ENCODE assay signal across 9 cellular contexts in the genomic region with DNA sequence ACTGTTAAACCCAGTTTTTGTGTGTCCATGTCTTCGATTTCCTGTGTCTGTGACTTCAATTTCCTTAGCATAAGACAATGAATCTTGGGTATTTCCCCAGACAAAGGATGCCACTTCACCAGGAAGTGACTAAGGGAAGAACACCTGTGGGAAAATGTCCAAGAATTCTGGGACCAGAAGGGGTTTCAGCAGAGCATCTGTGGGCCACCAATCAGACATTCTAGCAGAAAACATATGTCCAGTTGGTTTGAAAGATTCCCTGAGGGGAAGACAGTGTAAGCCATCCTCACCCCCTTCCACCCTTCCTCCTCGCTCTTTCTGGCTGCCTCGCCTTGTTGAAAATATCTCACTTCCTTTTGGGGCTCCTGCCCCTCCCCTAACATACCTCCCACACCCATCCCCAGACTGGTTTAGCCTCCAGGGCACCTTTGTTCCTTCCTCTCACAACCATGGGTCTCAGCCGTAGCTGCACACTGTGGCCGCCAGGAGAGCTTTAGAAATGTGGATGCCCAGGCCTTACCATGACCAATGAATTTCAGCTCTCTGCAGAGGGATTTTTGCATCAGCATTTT. TPM values are rescaled to one million over a fixed set of nuclear protein-coding genes. Genes with fewer than 3 reads are reported as not detected.
A peak's percentile ranks its signal among the peaks of the same experiment; 100 is the strongest.
DNase-seq lines count a peak whose midpoint lies in the region; ATAC-seq and TF ChIP-seq lines count a peak whose summit lies in the region.
"Had no signal": no experiment of that assay in that cellular context is flagged by ENCODE, and none has a peak within 500 bp of the region (broad histone marks: within the 10 kb centered on the region; RNA-seq: fewer than 3 reads in every experiment).

No MANE protein-coding gene starts in this region.

- H3K79me2 ChIP-seq in Loucy (ENCODE audit: insufficient read depth, low read length), result no peaks in the 10 kb centered on the region

- TF ChIP-seq CTCF in Loucy (conservative IDR thresholded peaks at IDR 0.05; ENCODE audit: low read length) (no peak), prostate gland (IDR thresholded peaks at IDR 0.05) (peak in 1 of 4 experiments; percentile 56), gastrocnemius medialis (IDR thresholded peaks at IDR 0.05 in 4 of 5, conservative IDR thresholded peaks at IDR 0.05 in 1 of 5) (no peak)

- H4K20me1 ChIP-seq in Loucy (ENCODE audit: insufficient read depth, low read length, poor library complexity, severe bottlenecking), result no peaks in the 10 kb centered on the region

- TF ChIP-seq POLR2A in prostate gland (IDR thresholded peaks at IDR 0.05) (no peak), gastrocnemius medialis (IDR thresholded peaks at IDR 0.05) (no peak)

- ATAC-seq in GM19468 (IDR thresholded peaks at IDR 0.05; ENCODE audit: extremely low read depth, unreplicated experiment) (peak; percentile 71), gastrocnemius medialis (no peak)
- peak; percentile 80 to 88 for ATAC-seq in activated T-cell treated with anti-CD3 and anti-CD28 coated beads, Interleukin-2, amount 50 U/mL, for 72 hours (replicated peaks in 1 of 2)

- no peaks in the 10 kb centered on the region for H3K27me3 Mint-ChIP-seq in CD8-positive, alpha-beta memory T cell
- no peaks in the 10 kb centered on the region for H3K27me3 Mint-ChIP-seq in activated T-cell treated with anti-CD3 and anti-CD28 coated beads, Interleukin-2, amount 50 U/mL, for 72 hours (ENCODE audit: low read depth)

- no peak overlapping the region for H3K27ac ChIP-seq in CD8-positive, alpha-beta memory T cell (ENCODE audit: low read depth, low read length)
- H3K27ac ChIP-seq in prostate gland, result peak overlapping the region; percentile 50 to 86
- H3K27ac ChIP-seq in gastrocnemius medialis, result no peak overlapping the region
- H3K27ac ChIP-seq: cardiac muscle cell had no signal

- peaks cover 36% of the 10 kb centered on the region for H3K4me1 ChIP-seq in CD8-positive, alpha-beta memory T cell (ENCODE audit: insufficient read depth, low read length)
- H3K4me1 ChIP-seq in Loucy (ENCODE audit: insufficient read depth, low read length, poor library complexity, severe bottlenecking) (peaks cover 55% of the 10 kb centered on the region), prostate gland (replicated peaks) (peaks cover 20% of the 10 kb centered on the region), gastrocnemius medialis (peaks cover 5 to 14% of the 10 kb centered on the region in 2 donors)

- POLR2A ChIA-PET in CD8-positive, alpha-beta memory T cell (lab: Charles Lee), result no interaction called here

- peak overlapping the region; percentile 43 for H3K9ac ChIP-seq in Loucy (ENCODE audit: low read depth, low read length, poor library complexity, severe bottlenecking)

- H3K4me3 ChIP-seq in CD8-positive, alpha-beta memory T cell (ENCODE audit: low read length), result peak overlapping the region; percentile 2
- H3K4me3 ChIP-seq in Loucy (ENCODE audit: low read length, poor library complexity, severe bottlenecking) (peak overlapping the region; percentile 19), prostate gland (no peak overlapping the region), gastrocnemius medialis (no peak overlapping the region)
- H3K4me3 ChIP-seq: cardiac muscle cell had no signal

- H3K9me3 ChIP-seq in CD8-positive, alpha-beta memory T cell (ENCODE audit: low read length), result no peaks in the 10 kb centered on the region
- H3K9me3 ChIP-seq in Loucy (ENCODE audit: insufficient read depth, low read depth, low read length) (no peaks in the 10 kb centered on the region), prostate gland (no peaks in the 10 kb centered on the region), gastrocnemius medialis (no peaks in the 10 kb centered on the region)

- peak in 1 of 5 donors; percentile 44 for DNase-seq in CD8-positive, alpha-beta memory T cell
- peak; percentile 27 to 33 for DNase-seq in activated T-cell treated with anti-CD3 and anti-CD28 coated beads, Interleukin-2, amount 50 U/mL, for 72 hours
- DNase-seq in prostate gland (ENCODE audit: low spot score) (no peak), NCI-H2227 (lab: John Stamatoyannopoulos, UW; ENCODE audit: unreplicated experiment) (no peak), gastrocnemius medialis (no peak), NCI-H1694 (lab: John Stamatoyannopoulos, UW) (no peak)

- CTCF ChIA-PET in CD8-positive, alpha-beta memory T cell (lab: Charles Lee), result interaction anchor here (1.1 to 1.2 kb wide), 2 partner anchors 26 to 62 kb away, joined by 3 to 4 read pairs; partner anchors contain the start of gene IFNAR1

- H3K36me3 Mint-ChIP-seq in CD8-positive, alpha-beta memory T cell, result peaks cover 0 to 26% (median 8%) of the 10 kb centered on the region in 3 donors
- peaks cover 0 to 2% of the 10 kb centered on the region in 2 donors for H3K36me3 Mint-ChIP-seq in activated T-cell treated with anti-CD3 and anti-CD28 coated beads, Interleukin-2, amount 50 U/mL, for 72 hours (ENCODE audit: insufficient read depth in 2 of 2)

- peak overlapping the region; percentile 40 for H3K4me2 ChIP-seq in Loucy (ENCODE audit: low read depth, low read length, poor library complexity, severe bottlenecking)

- WGBS in prostate gland, result 73% methylated on average over 5 of the region's 5 CpGs

- no peaks in the 10 kb centered on the region for H3K36me3 ChIP-seq in CD8-positive, alpha-beta memory T cell (ENCODE audit: insufficient read depth, low read length)
- H3K36me3 ChIP-seq in Loucy (ENCODE audit: insufficient read depth, low read length) (no peaks in the 10 kb centered on the region), prostate gland (no peaks in the 10 kb centered on the region), gastrocnemius medialis (peaks cover 0 to 13% of the 10 kb centered on the region in 2 donors)
- H3K36me3 ChIP-seq: cardiac muscle cell had no signal

- H2AFZ ChIP-seq in Loucy (ENCODE audit: low read length), result no peak overlapping the region

- intact Hi-C loops in prostate gland (cut with DNase I), result no loop called here
- intact Hi-C loops in gastrocnemius medialis (cut with DNase I; ENCODE audit: low total_unique reads), result no loop called here

- no peaks in the 10 kb centered on the region for H3K9me2 ChIP-seq in Loucy (replicated peaks; ENCODE audit: low read depth, low read length)

- peaks cover 14% of the 10 kb centered on the region for H3F3A ChIP-seq in Loucy (ENCODE audit: low read depth)

- peak overlapping the region; percentile 7 to 64 (median 54) for H3K27ac Mint-ChIP-seq in CD8-positive, alpha-beta memory T cell
- H3K27ac Mint-ChIP-seq in activated T-cell treated with anti-CD3 and anti-CD28 coated beads, Interleukin-2, amount 50 U/mL, for 72 hours, result peak overlapping the region; percentile 0

- in situ Hi-C loops in gastrocnemius medialis (cut with MboI; ENCODE audit: low sequenced_read_pairs in 4 of 4), result no loop called here

- H3K4me3 Mint-ChIP-seq in CD8-positive, alpha-beta memory T cell, result peak overlapping the region in 6 of 7 donors; percentile 5 to 61 (median 46)
- peak overlapping the region; percentile 34 to 83 for H3K4me3 Mint-ChIP-seq in activated T-cell treated with anti-CD3 and anti-CD28 coated beads, Interleukin-2, amount 50 U/mL, for 72 hours

- H3K9me3 Mint-ChIP-seq in CD8-positive, alpha-beta memory T cell, result no peaks in the 10 kb centered on the region
- no peaks in the 10 kb centered on the region for H3K9me3 Mint-ChIP-seq in activated T-cell treated with anti-CD3 and anti-CD28 coated beads, Interleukin-2, amount 50 U/mL, for 72 hours

- H3K27me3 ChIP-seq in CD8-positive, alpha-beta memory T cell (ENCODE audit: insufficient read depth, low read length, poor library complexity, severe bottlenecking), result no peaks in the 10 kb centered on the region
- H3K27me3 ChIP-seq in Loucy (ENCODE audit: insufficient read depth, low read length, poor library complexity, severe bottlenecking) (no peaks in the 10 kb centered on the region), prostate gland (replicated peaks; ENCODE audit: insufficient read depth) (no peaks in the 10 kb centered on the region), gastrocnemius medialis (no peaks in the 10 kb centered on the region)
- H3K27me3 ChIP-seq: cardiac muscle cell had no signal

- peaks cover 34 to 37% (median 34%) of the 10 kb centered on the region in 3 donors for H3K4me1 Mint-ChIP-seq in CD8-positive, alpha-beta memory T cell
- peaks cover 46% of the 10 kb centered on the region for H3K4me1 Mint-ChIP-seq in activated T-cell treated with anti-CD3 and anti-CD28 coated beads, Interleukin-2, amount 50 U/mL, for 72 hours (ENCODE audit: low read depth)

RNA-seq across cellular contexts. Expression of gene IFNAR1, which starts 25.5 kb away (rescaled TPM):
- total RNA-seq in CD8-positive, alpha-beta memory T cell, result 10 to 100 TPM; 31.6 to 34.1 TPM
- polyA plus RNA-seq in CD8-positive, alpha-beta memory T cell, result 54.6 TPM
- 10 to 100 TPM; 28.2 to 29.1 TPM for total RNA-seq in activated T-cell treated with anti-CD3 and anti-CD28 coated beads, Interleukin-2, amount 50 U/mL, for 72 hours
- total RNA-seq in prostate gland (10 to 100 TPM; 29.8 to 34.4 TPM), gastrocnemius medialis (10 to 100 TPM in 2 of 4 donors, 1 to 10 TPM in 2; 8.9 to 24.3 (median 9.9) TPM)

RNA-seq across cellular contexts. Expression of gene IL10RB, which starts 33.1 kb away (rescaled TPM):
- 10 to 100 TPM; 23.4 to 25.3 TPM for total RNA-seq in CD8-positive, alpha-beta memory T cell
- 51.4 TPM for polyA plus RNA-seq in CD8-positive, alpha-beta memory T cell
- total RNA-seq in activated T-cell treated with anti-CD3 and anti-CD28 coated beads, Interleukin-2, amount 50 U/mL, for 72 hours, result 10 to 100 TPM; 36.4 to 44.0 TPM
- 10 to 100 TPM; 29.3 to 30.8 TPM for total RNA-seq in prostate gland
- 10 to 100 TPM; 11.4 to 17.1 (median 14.0) TPM for total RNA-seq in gastrocnemius medialis

Comparison
In these comparisons a context has a peak if more than half of its experiments do, and no peak if none do; other contexts are left out.
1. DNase-seq: peak in activated T-cell treated with anti-CD3 and anti-CD28 coated beads, Interleukin-2, amount 50 U/mL, for 72 hours (2 of 2); none in prostate gland (single experiment), NCI-H2227 (single experiment), gastrocnemius medialis (0 of 2) and NCI-H1694 (single experiment).
2. H3K27ac ChIP-seq: peak in prostate gland (2 of 2); none in CD8-positive, alpha-beta memory T cell (single experiment) and gastrocnemius medialis (0 of 4).
3. H3K4me3 ChIP-seq: peak in CD8-positive, alpha-beta memory T cell (single experiment) and Loucy (single experiment); none in prostate gland (0 of 2) and gastrocnemius medialis (0 of 4).
4. ATAC-seq: peak in GM19468 (single experiment) and activated T-cell treated with anti-CD3 and anti-CD28 coated beads, Interleukin-2, amount 50 U/mL, for 72 hours (2 of 2); none in gastrocnemius medialis (0 of 2).